Comparison of ENCODE assay signal across 23 cellular contexts in genomic region chr11:105903113-105903512, GRCh38.
"Had no signal": no experiment of that assay in that cellular context is flagged by ENCODE, and none has a peak within 500 bp of the region (broad histone marks: within the 10 kb centered on the region; RNA-seq: fewer than 3 reads in every experiment).

No MANE protein-coding gene starts in this region.

- H3K4me3 ChIP-seq: coronary artery, esophagus muscularis mucosa, gastrocnemius medialis, left ventricle myocardium inferior, ovary, prostate gland, right atrium auricular region, spleen, upper lobe of right lung had no signal

- H3K27ac Mint-ChIP-seq: activated CD4-positive, alpha-beta memory T cell treated with anti-CD3 and anti-CD28 coated beads, Interleukin-2, amount 10 ng/mL, durations not matched to agents 7 days and 5 days; activated CD4-positive, alpha-beta T cell treated with anti-CD3 and anti-CD28 coated beads, Interleukin-2, amount 10 ng/mL, durations not matched to agents 24 days and 14 days; activated CD8-positive, alpha-beta memory T cell treated with anti-CD3 and anti-CD28 coated beads, Interleukin-2, amount 10 ng/mL, durations not matched to agents 7 days and 5 days; activated naive CD4-positive, alpha-beta T cell treated with anti-CD3 and anti-CD28 coated beads, Interleukin-2, amount 10 ng/mL, durations not matched to agents 7 days and 5 days; natural killer cell; T-helper 1 cell treated with Interleukin-12 subunit alpha and Interleukin-12 subunit beta and Interleukin-4 antibody, amounts not matched to agents 30 μg/mL and 1 μg/mL, for 36 hours had no signal

- H3K9me3 Mint-ChIP-seq: activated CD4-positive, alpha-beta memory T cell treated with anti-CD3 and anti-CD28 coated beads, Interleukin-2, amount 10 ng/mL, durations not matched to agents 7 days and 5 days; activated CD4-positive, alpha-beta T cell treated with anti-CD3 and anti-CD28 coated beads, Interleukin-2, amount 10 ng/mL, durations not matched to agents 24 days and 14 days; activated naive CD4-positive, alpha-beta T cell treated with anti-CD3 and anti-CD28 coated beads, Interleukin-2, amount 10 ng/mL, durations not matched to agents 7 days and 5 days; T-helper 1 cell treated with Interleukin-12 subunit alpha and Interleukin-12 subunit beta and Interleukin-4 antibody, amounts not matched to agents 30 μg/mL and 1 μg/mL, for 36 hours had no signal

- H3K4me1 Mint-ChIP-seq: activated CD4-positive, alpha-beta memory T cell treated with anti-CD3 and anti-CD28 coated beads, Interleukin-2, amount 10 ng/mL, durations not matched to agents 7 days and 5 days; activated CD4-positive, alpha-beta T cell treated with anti-CD3 and anti-CD28 coated beads, Interleukin-2, amount 10 ng/mL, durations not matched to agents 24 days and 14 days; activated CD8-positive, alpha-beta memory T cell treated with anti-CD3 and anti-CD28 coated beads, Interleukin-2, amount 10 ng/mL, durations not matched to agents 7 days and 5 days; activated naive CD4-positive, alpha-beta T cell treated with anti-CD3 and anti-CD28 coated beads, Interleukin-2, amount 10 ng/mL, durations not matched to agents 7 days and 5 days; natural killer cell had no signal

- H3K4me3 Mint-ChIP-seq: activated CD4-positive, alpha-beta memory T cell treated with anti-CD3 and anti-CD28 coated beads, Interleukin-2, amount 10 ng/mL, durations not matched to agents 7 days and 5 days; activated CD4-positive, alpha-beta T cell treated with anti-CD3 and anti-CD28 coated beads, Interleukin-2, amount 10 ng/mL, durations not matched to agents 24 days and 14 days; activated CD8-positive, alpha-beta memory T cell treated with anti-CD3 and anti-CD28 coated beads, Interleukin-2, amount 10 ng/mL, durations not matched to agents 7 days and 5 days; activated naive CD4-positive, alpha-beta T cell treated with anti-CD3 and anti-CD28 coated beads, Interleukin-2, amount 10 ng/mL, durations not matched to agents 7 days and 5 days; natural killer cell; T-helper 1 cell treated with Interleukin-12 subunit alpha and Interleukin-12 subunit beta and Interleukin-4 antibody, amounts not matched to agents 30 μg/mL and 1 μg/mL, for 36 hours had no signal

- ATAC-seq: activated CD8-positive, alpha-beta memory T cell treated with anti-CD3 and anti-CD28 coated beads, Interleukin-2, amount 10 ng/mL, durations not matched to agents 7 days and 5 days; gastrocnemius medialis; natural killer cell; stimulated activated naive CD8-positive, alpha-beta T cell treated with anti-CD3 and anti-CD28 coated beads, Interleukin-15, Interleukin-2, amounts not matched to agents 100 U/mL and 50 U/mL, for 24 hours; upper lobe of right lung had no signal

- H3K36me3 Mint-ChIP-seq: activated CD8-positive, alpha-beta memory T cell treated with anti-CD3 and anti-CD28 coated beads, Interleukin-2, amount 10 ng/mL, durations not matched to agents 7 days and 5 days; activated naive CD4-positive, alpha-beta T cell treated with anti-CD3 and anti-CD28 coated beads, Interleukin-2, amount 10 ng/mL, durations not matched to agents 7 days and 5 days; natural killer cell had no signal

- DNase-seq: activated CD4-positive, alpha-beta memory T cell treated with anti-CD3 and anti-CD28 coated beads, Interleukin-2, amount 10 ng/mL, durations not matched to agents 7 days and 5 days; activated CD4-positive, alpha-beta T cell treated with anti-CD3 and anti-CD28 coated beads, Interleukin-2, amount 10 ng/mL, durations not matched to agents 24 days and 14 days; activated CD8-positive, alpha-beta memory T cell treated with anti-CD3 and anti-CD28 coated beads, Interleukin-2, amount 10 ng/mL, durations not matched to agents 7 days and 5 days; activated effector memory CD4-positive, alpha-beta T cell treated with anti-CD3 and anti-CD28 coated beads, Interleukin-2, amount 50 U/mL, for 16 hours; activated naive CD4-positive, alpha-beta T cell treated with anti-CD3 and anti-CD28 coated beads, Interleukin-2, amount 10 ng/mL, durations not matched to agents 7 days and 5 days; activated T-cell treated with anti-CD3 and anti-CD28 coated beads for 4 hours; aorta; gastrocnemius medialis; hippocampal formation; left ventricle myocardium inferior; midbrain; natural killer cell; ovary; spleen; stimulated activated CD4-positive, alpha-beta T cell treated with anti-CD3 and anti-CD28 coated beads, Interleukin-4, amount 100 ng/mL, for 24 hours; stimulated activated naive CD8-positive, alpha-beta T cell treated with anti-CD3 and anti-CD28 coated beads, Interleukin-15, Interleukin-2, amounts not matched to agents 100 U/mL and 50 U/mL, for 24 hours; T1000; upper lobe of right lung had no signal

- H3K27me3 Mint-ChIP-seq: activated CD4-positive, alpha-beta memory T cell treated with anti-CD3 and anti-CD28 coated beads, Interleukin-2, amount 10 ng/mL, durations not matched to agents 7 days and 5 days; activated CD4-positive, alpha-beta T cell treated with anti-CD3 and anti-CD28 coated beads, Interleukin-2, amount 10 ng/mL, durations not matched to agents 24 days and 14 days; activated naive CD4-positive, alpha-beta T cell treated with anti-CD3 and anti-CD28 coated beads, Interleukin-2, amount 10 ng/mL, durations not matched to agents 7 days and 5 days had no signal
